28 cellular contexts compared by ENCODE assay signal in genomic region chr1:41880261-41880660, GRCh38. TPM values are rescaled to one million over a fixed set of nuclear protein-coding genes. Genes with fewer than 3 reads are reported as not detected.
DNase-seq lines count a peak whose midpoint lies in the region; ATAC-seq and TF ChIP-seq lines count a peak whose summit lies in the region.
"Had no signal": no experiment of that assay in that cellular context is flagged by ENCODE, and none has a peak within 500 bp of the region (broad histone marks: within the 10 kb centered on the region; RNA-seq: fewer than 3 reads in every experiment).

No MANE protein-coding gene starts in this region.

- H3K27me3 ChIP-seq in brain microvascular endothelial cell (replicated peaks): no peaks in the 10 kb centered on the region
- H3K27me3 ChIP-seq: colonic mucosa, left lung, MG63, neutrophil, upper lobe of left lung had no signal

- no peaks in the 10 kb centered on the region for H3K36me3 Mint-ChIP-seq in CD14-positive monocyte
- H3K36me3 Mint-ChIP-seq: activated naive CD4-positive, alpha-beta T cell treated with anti-CD3 and anti-CD28 coated beads, Interleukin-2, amount 50 U/mL, for 24 hours; naive B cell; stimulated activated memory B cell treated with anti-CD40 and anti-IgM and Interleukin-4, amounts not matched to agents 10 μg/mL and 1 μg/mL and 100 μg/mL, for 72 hours had no signal

- peaks cover 10% of the 10 kb centered on the region for H3K4me1 Mint-ChIP-seq in CD14-positive monocyte

- H3K36me3 ChIP-seq in brain microvascular endothelial cell (replicated peaks): no peaks in the 10 kb centered on the region
- H3K36me3 ChIP-seq: colonic mucosa, left lung, MG63, neutrophil, upper lobe of left lung had no signal

- in situ Hi-C loops in brain microvascular endothelial cell (cut with HindIII; ENCODE audit: low pct_ligation_motif_present, low sequenced_read_pairs): no loop called here

- peaks cover 0 to 4% (median 3%) of the 10 kb centered on the region in 3 donors for H3K27me3 Mint-ChIP-seq in CD14-positive monocyte (ENCODE audit: low read depth in 3 of 3)
- H3K27me3 Mint-ChIP-seq: activated naive CD4-positive, alpha-beta T cell treated with anti-CD3 and anti-CD28 coated beads, Interleukin-2, amount 50 U/mL, for 24 hours; stimulated activated memory B cell treated with anti-CD40 and anti-IgM and Interleukin-4, amounts not matched to agents 10 μg/mL and 1 μg/mL and 100 μg/mL, for 72 hours had no signal

- intact Hi-C loops in CD14-positive monocyte (cut with micrococcal nuclease): no loop called here

- no peak overlapping the region for H3K4me3 ChIP-seq in brain microvascular endothelial cell (ENCODE audit: low read depth, low read length)
- H3K4me3 ChIP-seq: colonic mucosa, GM23338, K562, left lung, MG63, PC-9, psoas muscle, upper lobe of left lung had no signal

- no peak overlapping the region for H3K27ac ChIP-seq in brain microvascular endothelial cell
- H3K27ac ChIP-seq: colonic mucosa, left lung, neutrophil, PC-9, upper lobe of left lung had no signal

- no peaks in the 10 kb centered on the region for H3K9me3 Mint-ChIP-seq in CD14-positive monocyte
- H3K9me3 Mint-ChIP-seq: activated naive CD4-positive, alpha-beta T cell treated with anti-CD3 and anti-CD28 coated beads, Interleukin-2, amount 50 U/mL, for 24 hours; GM23338; naive B cell; stimulated activated memory B cell treated with anti-CD40 and anti-IgM and Interleukin-4, amounts not matched to agents 10 μg/mL and 1 μg/mL and 100 μg/mL, for 72 hours had no signal

- TF ChIP-seq CTCF in brain microvascular endothelial cell (IDR thresholded peaks at IDR 0.05; ENCODE audit: low read depth, low read length, missing control alignments): no peak
- no peak for TF ChIP-seq CTCF in CD14-positive monocyte (IDR thresholded peaks at IDR 0.05)

- no peak overlapping the region for H3K27ac Mint-ChIP-seq in CD14-positive monocyte
- H3K27ac Mint-ChIP-seq: activated naive CD4-positive, alpha-beta T cell treated with anti-CD3 and anti-CD28 coated beads, Interleukin-2, amount 50 U/mL, for 24 hours; GM23338; stimulated activated memory B cell treated with anti-CD40 and anti-IgM and Interleukin-4, amounts not matched to agents 10 μg/mL and 1 μg/mL and 100 μg/mL, for 72 hours had no signal

- DNase-seq in COLO829 (ENCODE audit: low spot score) (peak; percentile 72), Daoy (ENCODE audit: low read depth) (peak; percentile 54), NCI-H2029 treated with DMSO at 0.1 percent for 48 hours (lab: John Stamatoyannopoulos, UW) (peak; percentile 23), brain microvascular endothelial cell (peak; percentile 28), mucosa of gallbladder (ENCODE audit: low spot score) (no peak), CD14-positive monocyte (ENCODE audit: low spot score) (no peak), Ammon's horn (ENCODE audit: low spot score) (no peak)
- DNase-seq: activated CD4-positive, alpha-beta T cell treated with anti-CD3 and anti-CD28 coated beads for 48 hours; amniotic stem cell; colonic mucosa; effector CD4-positive, alpha-beta T cell; GF-D8; left lung; MG63; naive B cell; NCI-H1105; NCI-H1930; NCI-H524 treated with DMSO at 0.1 percent for 48 hours; PC-9; psoas muscle; SHP77 treated with DMSO at 0.1 percent for 48 hours; upper lobe of left lung had no signal

- ATAC-seq in HG03442 (IDR thresholded peaks at IDR 0.05; ENCODE audit: unreplicated experiment): no peak
- ATAC-seq: GM23338; K562; left lung; stimulated activated memory B cell treated with anti-CD40 and anti-IgM and Interleukin-4, amounts not matched to agents 10 μg/mL and 1 μg/mL and 100 μg/mL, for 72 hours had no signal

- no peak overlapping the region for H3K4me3 Mint-ChIP-seq in CD14-positive monocyte
- H3K4me3 Mint-ChIP-seq: activated naive CD4-positive, alpha-beta T cell treated with anti-CD3 and anti-CD28 coated beads, Interleukin-2, amount 50 U/mL, for 24 hours; GM23338; stimulated activated memory B cell treated with anti-CD40 and anti-IgM and Interleukin-4, amounts not matched to agents 10 μg/mL and 1 μg/mL and 100 μg/mL, for 72 hours had no signal

RNA-seq across cellular contexts. Expression of gene HIVEP3, which starts 38.5 kb away (rescaled TPM):
- total RNA-seq in Daoy (2014; rRNA removed; shearing (Covaris generic)): 7.5 and 9.5 TPM in 2 replicates
- 8.7 TPM for total RNA-seq in mucosa of gallbladder
- polyA plus RNA-seq in CD14-positive monocyte: 1 to 10 TPM; 1.2 to 1.8 TPM

Comparison
In these comparisons a context has a peak if more than half of its experiments do, and no peak if none do; other contexts are left out.
1. DNase-seq: peak in COLO829 (single experiment), Daoy (single experiment), NCI-H2029 treated with DMSO at 0.1 percent for 48 hours (single experiment) and brain microvascular endothelial cell (single experiment); none in mucosa of gallbladder (single experiment), CD14-positive monocyte (single experiment) and Ammon's horn (single experiment).